Comparison of ENCODE assay signal across 1 cellular context in the genomic region with DNA sequence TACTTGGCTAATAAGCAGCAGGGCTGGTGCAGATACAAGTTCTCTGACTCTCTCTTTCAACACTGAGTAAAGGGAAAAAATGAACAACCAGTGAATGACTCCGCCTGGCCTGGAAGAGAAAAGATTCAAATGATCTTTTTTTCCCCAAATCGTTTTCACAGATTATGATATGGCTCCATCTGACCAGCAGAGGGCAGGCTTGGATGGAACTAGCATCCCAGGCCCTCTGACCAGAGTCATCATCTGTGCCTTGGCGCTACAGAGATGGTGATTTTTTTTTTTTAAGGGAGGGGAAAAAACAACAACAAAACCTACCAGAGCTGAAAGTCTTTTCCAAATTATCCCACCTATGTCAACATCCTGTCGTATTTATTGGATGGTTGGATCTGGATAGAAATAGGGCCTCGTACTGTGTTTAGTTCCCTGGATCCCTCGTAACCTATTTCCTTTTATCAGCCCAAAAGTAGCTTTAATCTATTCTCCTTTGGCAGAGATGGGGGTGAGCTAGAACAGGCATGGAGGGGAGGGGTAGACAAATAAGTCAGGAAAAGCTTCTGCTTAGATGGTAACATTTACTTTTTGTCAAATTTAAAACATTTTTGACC.
TF ChIP-seq lines count a peak whose summit lies in the region.

No MANE protein-coding gene starts in this region.

TF ChIP-seq in H1, 55 proteins besides CTCF, POLR2A, EP300 and RAD21 (continued from another document):
- TF ChIP-seq, protein P1, sequence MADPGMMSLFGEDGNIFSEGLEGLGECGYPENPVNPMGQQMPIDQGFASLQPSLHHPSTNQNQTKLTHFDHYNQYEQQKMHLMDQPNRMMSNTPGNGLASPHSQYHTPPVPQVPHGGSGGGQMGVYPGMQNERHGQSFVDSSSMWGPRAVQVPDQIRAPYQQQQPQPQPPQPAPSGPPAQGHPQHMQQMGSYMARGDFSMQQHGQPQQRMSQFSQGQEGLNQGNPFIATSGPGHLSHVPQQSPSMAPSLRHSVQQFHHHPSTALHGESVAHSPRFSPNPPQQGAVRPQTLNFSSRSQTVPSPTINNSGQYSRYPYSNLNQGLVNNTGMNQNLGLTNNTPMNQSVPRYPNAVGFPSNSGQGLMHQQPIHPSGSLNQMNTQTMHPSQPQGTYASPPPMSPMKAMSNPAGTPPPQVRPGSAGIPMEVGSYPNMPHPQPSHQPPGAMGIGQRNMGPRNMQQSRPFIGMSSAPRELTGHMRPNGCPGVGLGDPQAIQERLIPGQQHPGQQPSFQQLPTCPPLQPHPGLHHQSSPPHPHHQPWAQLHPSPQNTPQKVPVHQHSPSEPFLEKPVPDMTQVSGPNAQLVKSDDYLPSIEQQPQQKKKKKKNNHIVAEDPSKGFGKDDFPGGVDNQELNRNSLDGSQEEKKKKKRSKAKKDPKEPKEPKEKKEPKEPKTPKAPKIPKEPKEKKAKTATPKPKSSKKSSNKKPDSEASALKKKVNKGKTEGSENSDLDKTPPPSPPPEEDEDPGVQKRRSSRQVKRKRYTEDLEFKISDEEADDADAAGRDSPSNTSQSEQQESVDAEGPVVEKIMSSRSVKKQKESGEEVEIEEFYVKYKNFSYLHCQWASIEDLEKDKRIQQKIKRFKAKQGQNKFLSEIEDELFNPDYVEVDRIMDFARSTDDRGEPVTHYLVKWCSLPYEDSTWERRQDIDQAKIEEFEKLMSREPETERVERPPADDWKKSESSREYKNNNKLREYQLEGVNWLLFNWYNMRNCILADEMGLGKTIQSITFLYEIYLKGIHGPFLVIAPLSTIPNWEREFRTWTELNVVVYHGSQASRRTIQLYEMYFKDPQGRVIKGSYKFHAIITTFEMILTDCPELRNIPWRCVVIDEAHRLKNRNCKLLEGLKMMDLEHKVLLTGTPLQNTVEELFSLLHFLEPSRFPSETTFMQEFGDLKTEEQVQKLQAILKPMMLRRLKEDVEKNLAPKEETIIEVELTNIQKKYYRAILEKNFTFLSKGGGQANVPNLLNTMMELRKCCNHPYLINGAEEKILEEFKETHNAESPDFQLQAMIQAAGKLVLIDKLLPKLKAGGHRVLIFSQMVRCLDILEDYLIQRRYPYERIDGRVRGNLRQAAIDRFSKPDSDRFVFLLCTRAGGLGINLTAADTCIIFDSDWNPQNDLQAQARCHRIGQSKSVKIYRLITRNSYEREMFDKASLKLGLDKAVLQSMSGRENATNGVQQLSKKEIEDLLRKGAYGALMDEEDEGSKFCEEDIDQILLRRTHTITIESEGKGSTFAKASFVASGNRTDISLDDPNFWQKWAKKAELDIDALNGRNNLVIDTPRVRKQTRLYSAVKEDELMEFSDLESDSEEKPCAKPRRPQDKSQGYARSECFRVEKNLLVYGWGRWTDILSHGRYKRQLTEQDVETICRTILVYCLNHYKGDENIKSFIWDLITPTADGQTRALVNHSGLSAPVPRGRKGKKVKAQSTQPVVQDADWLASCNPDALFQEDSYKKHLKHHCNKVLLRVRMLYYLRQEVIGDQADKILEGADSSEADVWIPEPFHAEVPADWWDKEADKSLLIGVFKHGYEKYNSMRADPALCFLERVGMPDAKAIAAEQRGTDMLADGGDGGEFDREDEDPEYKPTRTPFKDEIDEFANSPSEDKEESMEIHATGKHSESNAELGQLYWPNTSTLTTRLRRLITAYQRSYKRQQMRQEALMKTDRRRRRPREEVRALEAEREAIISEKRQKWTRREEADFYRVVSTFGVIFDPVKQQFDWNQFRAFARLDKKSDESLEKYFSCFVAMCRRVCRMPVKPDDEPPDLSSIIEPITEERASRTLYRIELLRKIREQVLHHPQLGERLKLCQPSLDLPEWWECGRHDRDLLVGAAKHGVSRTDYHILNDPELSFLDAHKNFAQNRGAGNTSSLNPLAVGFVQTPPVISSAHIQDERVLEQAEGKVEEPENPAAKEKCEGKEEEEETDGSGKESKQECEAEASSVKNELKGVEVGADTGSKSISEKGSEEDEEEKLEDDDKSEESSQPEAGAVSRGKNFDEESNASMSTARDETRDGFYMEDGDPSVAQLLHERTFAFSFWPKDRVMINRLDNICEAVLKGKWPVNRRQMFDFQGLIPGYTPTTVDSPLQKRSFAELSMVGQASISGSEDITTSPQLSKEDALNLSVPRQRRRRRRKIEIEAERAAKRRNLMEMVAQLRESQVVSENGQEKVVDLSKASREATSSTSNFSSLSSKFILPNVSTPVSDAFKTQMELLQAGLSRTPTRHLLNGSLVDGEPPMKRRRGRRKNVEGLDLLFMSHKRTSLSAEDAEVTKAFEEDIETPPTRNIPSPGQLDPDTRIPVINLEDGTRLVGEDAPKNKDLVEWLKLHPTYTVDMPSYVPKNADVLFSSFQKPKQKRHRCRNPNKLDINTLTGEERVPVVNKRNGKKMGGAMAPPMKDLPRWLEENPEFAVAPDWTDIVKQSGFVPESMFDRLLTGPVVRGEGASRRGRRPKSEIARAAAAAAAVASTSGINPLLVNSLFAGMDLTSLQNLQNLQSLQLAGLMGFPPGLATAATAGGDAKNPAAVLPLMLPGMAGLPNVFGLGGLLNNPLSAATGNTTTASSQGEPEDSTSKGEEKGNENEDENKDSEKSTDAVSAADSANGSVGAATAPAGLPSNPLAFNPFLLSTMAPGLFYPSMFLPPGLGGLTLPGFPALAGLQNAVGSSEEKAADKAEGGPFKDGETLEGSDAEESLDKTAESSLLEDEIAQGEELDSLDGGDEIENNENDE (IDR thresholded peaks at IDR 0.05; ENCODE audit: insufficient replicate concordance, low read length) = no peak
- no peak for TF ChIP-seq RBBP5 (IDR thresholded peaks at IDR 0.05; ENCODE audit: borderline replicate concordance, low read depth, low read length)
- TF ChIP-seq CBX5 (IDR thresholded peaks at IDR 0.05; ENCODE audit: low read depth, low read length) = no peak
- TF ChIP-seq, protein P2, sequence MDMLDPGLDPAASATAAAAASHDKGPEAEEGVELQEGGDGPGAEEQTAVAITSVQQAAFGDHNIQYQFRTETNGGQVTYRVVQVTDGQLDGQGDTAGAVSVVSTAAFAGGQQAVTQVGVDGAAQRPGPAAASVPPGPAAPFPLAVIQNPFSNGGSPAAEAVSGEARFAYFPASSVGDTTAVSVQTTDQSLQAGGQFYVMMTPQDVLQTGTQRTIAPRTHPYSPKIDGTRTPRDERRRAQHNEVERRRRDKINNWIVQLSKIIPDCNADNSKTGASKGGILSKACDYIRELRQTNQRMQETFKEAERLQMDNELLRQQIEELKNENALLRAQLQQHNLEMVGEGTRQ (IDR thresholded peaks at IDR 0.05; ENCODE audit: low read length) = no peak
